14 cellular contexts compared by ENCODE assay signal in genomic region chr15:63202858-63203257, GRCh38. TPM values are rescaled to one million over a fixed set of nuclear protein-coding genes. Genes with fewer than 3 reads are reported as not detected.
DNase-seq lines count a peak whose midpoint lies in the region; ATAC-seq and TF ChIP-seq lines count a peak whose summit lies in the region.
"Had no signal": no experiment of that assay in that cellular context is flagged by ENCODE, and none has a peak within 500 bp of the region (broad histone marks: within the 10 kb centered on the region; RNA-seq: fewer than 3 reads in every experiment).

No MANE protein-coding gene starts in this region.

- H3K27me3 Mint-ChIP-seq in T-helper 2 cell treated with Interferon-gamma antibody and Interleukin-4, amounts not matched to agents 5 μg/mL and 100 μg/mL, for 36 hours (ENCODE audit: low read depth) = no peaks in the 10 kb centered on the region
- H3K27me3 Mint-ChIP-seq in effector memory CD8-positive, alpha-beta T cell = no peaks in the 10 kb centered on the region
- no peaks in the 10 kb centered on the region for H3K27me3 Mint-ChIP-seq in Caco-2 (ENCODE audit: insufficient read depth, unreplicated experiment)

- H3K4me2 ChIP-seq in osteoblast (ENCODE audit: insufficient read depth, low read length) = peak overlapping the region; percentile 45

- peak overlapping the region; percentile 56 for H3K27ac ChIP-seq in osteoblast (ENCODE audit: low read depth, low read length)
- H3K27ac ChIP-seq: right atrium auricular region had no signal

- peak overlapping the region; percentile 21 for H3K27ac Mint-ChIP-seq in T-helper 2 cell treated with Interferon-gamma antibody and Interleukin-4, amounts not matched to agents 5 μg/mL and 100 μg/mL, for 36 hours
- H3K27ac Mint-ChIP-seq in effector memory CD8-positive, alpha-beta T cell = peak overlapping the region; percentile 37 to 44
- no peak overlapping the region for H3K27ac Mint-ChIP-seq in Caco-2 (ENCODE audit: unreplicated experiment)

- no peak for ATAC-seq in effector memory CD8-positive, alpha-beta T cell (replicated peaks)
- ATAC-seq in HG02623 (IDR thresholded peaks at IDR 0.05; ENCODE audit: unreplicated experiment) = no peak
- ATAC-seq: left ventricle myocardium superior had no signal

- POLR2A ChIA-PET in Caco-2 (lab: Charles Lee) = no interaction called here

- peaks cover 6% of the 10 kb centered on the region for H4K20me1 ChIP-seq in osteoblast (ENCODE audit: insufficient read depth, low read length)

- DNase-seq in T-helper 2 cell treated with Interferon-gamma antibody and Interleukin-4, amounts not matched to agents 5 μg/mL and 100 μg/mL, for 36 hours (ENCODE audit: low spot score) = no peak
- DNase-seq in T-helper 2 cell (no peak), RPMI7951 (ENCODE audit: low read depth) (peak; percentile 38), osteoblast (ENCODE audit: insufficient read length, low spot score, missing footprints) (no peak), putamen (ENCODE audit: low spot score) (no peak), Caco-2 (no peak)
- DNase-seq in effector memory CD8-positive, alpha-beta T cell = no peak
- DNase-seq: 8988T, left ventricle myocardium superior, NCI-H1694, NCI-H524 had no signal

- H3K36me3 ChIP-seq in osteoblast (ENCODE audit: insufficient read depth, low read length) = no peaks in the 10 kb centered on the region
- no peaks in the 10 kb centered on the region for H3K36me3 ChIP-seq in Caco-2 (ENCODE audit: control insufficient read depth, insufficient read depth, low read length)
- H3K36me3 ChIP-seq: right atrium auricular region, tibial nerve had no signal

- H3K9me3 ChIP-seq in osteoblast (ENCODE audit: low read depth, low read length) (no peaks in the 10 kb centered on the region), Caco-2 (no peaks in the 10 kb centered on the region)
- H3K9me3 ChIP-seq: right atrium auricular region, tibial nerve had no signal

- H3K4me1 ChIP-seq in osteoblast (ENCODE audit: insufficient read depth, low read length) = peaks cover 21% of the 10 kb centered on the region
- peaks cover 14% of the 10 kb centered on the region for H3K4me1 ChIP-seq in Caco-2

- peaks cover 89% of the 10 kb centered on the region for H3K79me2 ChIP-seq in osteoblast (ENCODE audit: insufficient read depth, low read length)

- H3K4me3 ChIP-seq in osteoblast (ENCODE audit: insufficient read depth, low read length) = no peak overlapping the region
- no peak overlapping the region for H3K4me3 ChIP-seq in Caco-2 (ENCODE audit: low read depth, low read length)
- H3K4me3 ChIP-seq: right atrium auricular region, tibial nerve had no signal

- no peak for TF ChIP-seq CTCF in osteoblast (IDR thresholded peaks at IDR 0.05; ENCODE audit: extremely low read depth, low read depth, low read length)
- no peak for TF ChIP-seq CTCF in Caco-2 (IDR thresholded peaks at IDR 0.05; ENCODE audit: insufficient read depth in 1 of 2, low read depth in 1 of 2, low read length in 1 of 2, severe bottlenecking in 1 of 2, unreplicated experiment in 1 of 2)

- CTCF ChIA-PET in Caco-2 (lab: Charles Lee) = interaction anchor here (0.6 kb wide), 1 partner anchor 179 kb away, joined by 3 read pairs; no protein-coding TSS in a partner anchor

- intact Hi-C loops in Caco-2 (cut with micrococcal nuclease; ENCODE audit: unreplicated experiment) = no loop called here

- H3K9me3 Mint-ChIP-seq in T-helper 2 cell treated with Interferon-gamma antibody and Interleukin-4, amounts not matched to agents 5 μg/mL and 100 μg/mL, for 36 hours = no peaks in the 10 kb centered on the region
- H3K9me3 Mint-ChIP-seq in effector memory CD8-positive, alpha-beta T cell = no peaks in the 10 kb centered on the region
- H3K9me3 Mint-ChIP-seq in Caco-2 (ENCODE audit: unreplicated experiment) = no peaks in the 10 kb centered on the region

- H3K27me3 ChIP-seq in osteoblast (ENCODE audit: insufficient read depth, low read length) = no peaks in the 10 kb centered on the region
- H3K27me3 ChIP-seq in Caco-2 (replicated peaks; ENCODE audit: control insufficient read depth, insufficient read depth, low read length) = no peaks in the 10 kb centered on the region
- H3K27me3 ChIP-seq: right atrium auricular region, tibial nerve had no signal

- peak overlapping the region; percentile 8 for H2AFZ ChIP-seq in osteoblast (ENCODE audit: low read length)

- peak overlapping the region; percentile 33 for H3K4me3 Mint-ChIP-seq in T-helper 2 cell treated with Interferon-gamma antibody and Interleukin-4, amounts not matched to agents 5 μg/mL and 100 μg/mL, for 36 hours
- H3K4me3 Mint-ChIP-seq in effector memory CD8-positive, alpha-beta T cell = peak overlapping the region; percentile 47 to 61
- H3K4me3 Mint-ChIP-seq in Caco-2 (ENCODE audit: unreplicated experiment) = no peak overlapping the region

- BruUV-seq in Caco-2 (replicated peaks; lab: Mats Ljungman, UMichigan) = no TSS peak

- peaks cover 54% of the 10 kb centered on the region for H3K36me3 Mint-ChIP-seq in T-helper 2 cell treated with Interferon-gamma antibody and Interleukin-4, amounts not matched to agents 5 μg/mL and 100 μg/mL, for 36 hours (ENCODE audit: low read depth)
- H3K36me3 Mint-ChIP-seq in effector memory CD8-positive, alpha-beta T cell (ENCODE audit: insufficient read depth) = peaks cover 43% of the 10 kb centered on the region
- peaks cover 4% of the 10 kb centered on the region for H3K36me3 Mint-ChIP-seq in Caco-2 (ENCODE audit: insufficient read depth, unreplicated experiment)

- H3K4me1 Mint-ChIP-seq in T-helper 2 cell treated with Interferon-gamma antibody and Interleukin-4, amounts not matched to agents 5 μg/mL and 100 μg/mL, for 36 hours (ENCODE audit: low read depth) = peaks cover 82% of the 10 kb centered on the region
- H3K4me1 Mint-ChIP-seq in effector memory CD8-positive, alpha-beta T cell (ENCODE audit: low read depth in 2 of 2) = peaks cover 63 to 87% of the 10 kb centered on the region in 2 donors
- H3K4me1 Mint-ChIP-seq in Caco-2 (ENCODE audit: low read depth, unreplicated experiment) = no peaks in the 10 kb centered on the region

RNA-seq across cellular contexts. Expression of gene RAB8B, which starts 13.5 kb away (rescaled TPM):
- total RNA-seq in RPMI7951 (2014; rRNA removed; shearing (Covaris generic)) = 42.4 and 52.0 TPM in 2 replicates
- total RNA-seq in osteoblast (55.7 and 57.5 TPM in 2 replicates), Caco-2 (2022) (17.3 and 18.2 TPM in 2 replicates)

RNA-seq across cellular contexts. Expression of gene RPS27L, which starts 45.6 kb away (rescaled TPM):
- 233 and 241 TPM in 2 replicates for total RNA-seq in RPMI7951 (2014; rRNA removed; shearing (Covaris generic))
- total RNA-seq in osteoblast (263 and 281 TPM in 2 replicates), Caco-2 (2022) (62.2 and 73.0 TPM in 2 replicates)
